16 cellular contexts compared by ENCODE assay signal in genomic region chr15:98891301-98891700, GRCh38.
A peak's percentile ranks its signal among the peaks of the same experiment; 100 is the strongest.
DNase-seq lines count a peak whose midpoint lies in the region; ATAC-seq, FAIRE-seq and TF ChIP-seq lines count a peak whose summit lies in the region.
"Had no signal": no experiment of that assay in that cellular context is flagged by ENCODE, and none has a peak within 500 bp of the region (broad histone marks: within the 10 kb centered on the region; RNA-seq: fewer than 3 reads in every experiment).

No MANE protein-coding gene starts in this region.

- H4K20me1 ChIP-seq in GM23338 (replicated peaks; ENCODE audit: insufficient read depth) (peaks cover 32% of the 10 kb centered on the region), hepatocyte (ENCODE audit: insufficient read depth, poor library complexity, severe bottlenecking) (peaks cover 4% of the 10 kb centered on the region)

- peaks cover 31% of the 10 kb centered on the region for H3K4me1 ChIP-seq in GM23338 (ENCODE audit: insufficient read depth)
- peaks cover 0 to 21% of the 10 kb centered on the region in 2 donors for H3K4me1 ChIP-seq in ascending aorta
- H3K4me1 ChIP-seq in kidney (ENCODE audit: control insufficient read depth in 1 of 2, insufficient read depth in 1 of 2, low read depth in 1 of 2, low read length in 2 of 2), result peaks cover 6 to 11% of the 10 kb centered on the region in 2 donors
- peaks cover 0 to 80% (median 40%) of the 10 kb centered on the region in 4 donors for H3K4me1 ChIP-seq in tibial artery
- H3K4me1 ChIP-seq in hepatocyte (ENCODE audit: insufficient read depth), result peaks cover 15% of the 10 kb centered on the region

- H3K27ac Mint-ChIP-seq in GM23338, result 0 out of 2 replicates have a peak overlapping the region, but pooled peaks have one; percentile 76
- H3K27ac Mint-ChIP-seq: CD4-positive, alpha-beta memory T cell had no signal

- H3K27me3 ChIP-seq in GM23338 (ENCODE audit: insufficient read depth) (no peaks in the 10 kb centered on the region), ascending aorta (no peaks in the 10 kb centered on the region), tibial artery (no peaks in the 10 kb centered on the region), hepatocyte (no peaks in the 10 kb centered on the region)
- H3K27me3 ChIP-seq: BE2C had no signal

- peaks cover 38% of the 10 kb centered on the region for H3K4me1 Mint-ChIP-seq in GM23338

- ATAC-seq in GM23338, result no peak

- FAIRE-seq in kidney (lab: Jason Lieb, UNC), result no peak

- H2AFZ ChIP-seq in GM23338 (no peak overlapping the region), hepatocyte (no peak overlapping the region)

- peaks cover 6% of the 10 kb centered on the region; the same call in 2 of the 3 replicates for H3K36me3 Mint-ChIP-seq in GM23338 (ENCODE audit: low read depth)

- H3K9me2 ChIP-seq in GM23338 (ENCODE audit: insufficient read depth), result peaks cover 9% of the 10 kb centered on the region; the same call in 1 of the 2 replicates
- H3K9me2 ChIP-seq in hepatocyte (replicated peaks; ENCODE audit: insufficient read depth), result no peaks in the 10 kb centered on the region

- H3K9me3 ChIP-seq in ascending aorta, result no peaks in the 10 kb centered on the region
- no peaks in the 10 kb centered on the region for H3K9me3 ChIP-seq in kidney (ENCODE audit: control insufficient read depth in 1 of 2, low read length in 2 of 2)
- H3K9me3 ChIP-seq in tibial artery, result no peaks in the 10 kb centered on the region
- H3K9me3 ChIP-seq in hepatocyte (ENCODE audit: low read depth), result no peaks in the 10 kb centered on the region
- H3K9me3 ChIP-seq: BE2C, HAP-1 had no signal

- no peak overlapping the region for H3K27ac ChIP-seq in GM23338 (ENCODE audit: low read depth)
- peak overlapping the region; percentile 66 for H3K27ac ChIP-seq in ascending aorta
- peak overlapping the region; percentile 8 to 25 for H3K27ac ChIP-seq in kidney (ENCODE audit: low read depth in 2 of 2, low read length in 2 of 2)
- peak overlapping the region; percentile 21 to 89 for H3K27ac ChIP-seq in tibial artery
- no peak overlapping the region for H3K27ac ChIP-seq in hepatocyte
- H3K27ac ChIP-seq: SK-N-MC had no signal

- no peaks in the 10 kb centered on the region for H3K9me3 Mint-ChIP-seq in GM23338

- intact Hi-C loops in ascending aorta (cut with DNase I), result no loop called here
- intact Hi-C loops in kidney (cut with DNase I), result no loop called here
- intact Hi-C loops in tibial artery (cut with DNase I; ENCODE audit: low total_unique reads), result no loop called here

- H3K36me3 ChIP-seq in GM23338 (ENCODE audit: insufficient read depth), result no peaks in the 10 kb centered on the region
- H3K36me3 ChIP-seq in ascending aorta, result peaks cover 2 to 8% of the 10 kb centered on the region in 2 donors
- peaks cover 0 to under 1% of the 10 kb centered on the region in 2 donors for H3K36me3 ChIP-seq in kidney (ENCODE audit: control insufficient read depth in 1 of 2, insufficient read depth in 2 of 2, low read length in 2 of 2)
- H3K36me3 ChIP-seq in tibial artery, result peaks cover 0 to 9% (median 9%) of the 10 kb centered on the region in 3 donors
- H3K36me3 ChIP-seq in hepatocyte (replicated peaks; ENCODE audit: insufficient read depth, low read depth), result no peaks in the 10 kb centered on the region
- H3K36me3 ChIP-seq: HAP-1 had no signal

- peaks cover 5% of the 10 kb centered on the region for H3K27me3 Mint-ChIP-seq in GM23338 (ENCODE audit: insufficient read depth, low read depth, poor library complexity)

- H3K9ac ChIP-seq in kidney (ENCODE audit: low read length in 2 of 2), result no peak overlapping the region

- H3K4me2 ChIP-seq in GM23338 (no peak overlapping the region), hepatocyte (no peak overlapping the region)

- no peaks in the 10 kb centered on the region for H3F3A ChIP-seq in GM23338 (replicated peaks; ENCODE audit: low read depth)

- WGBS in hepatocyte (ENCODE audit: low lambda C conversion rate, missing lambda C conversion rate), result 97% methylated on average over 31 of the region's 31 CpGs

- H3K4me3 Mint-ChIP-seq in GM23338, result no peak overlapping the region
- H3K4me3 Mint-ChIP-seq: CD4-positive, alpha-beta memory T cell had no signal

- H3K4me3 ChIP-seq in GM23338, result no peak overlapping the region
- H3K4me3 ChIP-seq in ascending aorta, result no peak overlapping the region
- no peak overlapping the region for H3K4me3 ChIP-seq in kidney (ENCODE audit: low read length in 2 of 2)
- H3K4me3 ChIP-seq in tibial artery, result no peak overlapping the region
- H3K4me3 ChIP-seq in hepatocyte, result no peak overlapping the region
- H3K4me3 ChIP-seq: HAP-1, SK-N-MC had no signal

- no peak for DNase-seq in GM23338 (ENCODE audit: low spot score)
- DNase-seq in ascending aorta (ENCODE audit: low spot score in 2 of 2), result peak in 1 of 2 donors; percentile 59
- DNase-seq in kidney, result no peak
- DNase-seq in tibial artery, result no peak
- DNase-seq in hippocampal formation (lab: John Stamatoyannopoulos, UW), result no peak
- no peak for DNase-seq in hepatocyte (ENCODE audit: low spot score)
- DNase-seq in mesenteric fat pad (ENCODE audit: low spot score), result no peak
- DNase-seq: BE2C; CD4-positive, alpha-beta memory T cell; GF-D8; NCI-H1436 treated with DMSO at 0.1 percent for 48 hours; NCI-H2081 treated with DMSO at 0.1 percent for 48 hours; NCI-H526; OCI-M1 had no signal

- H3K79me2 ChIP-seq in GM23338 (replicated peaks; ENCODE audit: insufficient read depth) (peaks cover 77% of the 10 kb centered on the region), hepatocyte (peaks cover 43% of the 10 kb centered on the region)

- TF ChIP-seq CTCF in GM23338 (conservative IDR thresholded peaks at IDR 0.05; ENCODE audit: low read depth in 2 of 2) (no peak), ascending aorta (IDR thresholded peaks at IDR 0.05) (no peak), kidney (IDR thresholded peaks at IDR 0.05; ENCODE audit: borderline replicate concordance, extremely low read depth, insufficient read depth) (no peak), tibial artery (IDR thresholded peaks at IDR 0.05) (no peak), hepatocyte (IDR thresholded peaks at IDR 0.05; ENCODE audit: poor library complexity) (no peak)

TF ChIP-seq in GM23338, 12 proteins besides CTCF, POLR2A, EP300 and RAD21 (continues in another document):
- TF ChIP-seq POLR2AphosphoS5 (IDR thresholded peaks at IDR 0.05; ENCODE audit: low read depth), result no peak
- TF ChIP-seq ZNF331 (CRISPR knock-in tag; IDR thresholded peaks at IDR 0.05; ENCODE audit: low read depth), result no peak
- TF ChIP-seq ZNF114 (CRISPR knock-in tag; IDR thresholded peaks at IDR 0.05), result no peak
- TF ChIP-seq JUNB (IDR thresholded peaks at IDR 0.05; ENCODE audit: unreplicated experiment), result no peak
- no peak for TF ChIP-seq NANOG (IDR thresholded peaks at IDR 0.05; ENCODE audit: borderline replicate concordance)
- TF ChIP-seq, protein P1, sequence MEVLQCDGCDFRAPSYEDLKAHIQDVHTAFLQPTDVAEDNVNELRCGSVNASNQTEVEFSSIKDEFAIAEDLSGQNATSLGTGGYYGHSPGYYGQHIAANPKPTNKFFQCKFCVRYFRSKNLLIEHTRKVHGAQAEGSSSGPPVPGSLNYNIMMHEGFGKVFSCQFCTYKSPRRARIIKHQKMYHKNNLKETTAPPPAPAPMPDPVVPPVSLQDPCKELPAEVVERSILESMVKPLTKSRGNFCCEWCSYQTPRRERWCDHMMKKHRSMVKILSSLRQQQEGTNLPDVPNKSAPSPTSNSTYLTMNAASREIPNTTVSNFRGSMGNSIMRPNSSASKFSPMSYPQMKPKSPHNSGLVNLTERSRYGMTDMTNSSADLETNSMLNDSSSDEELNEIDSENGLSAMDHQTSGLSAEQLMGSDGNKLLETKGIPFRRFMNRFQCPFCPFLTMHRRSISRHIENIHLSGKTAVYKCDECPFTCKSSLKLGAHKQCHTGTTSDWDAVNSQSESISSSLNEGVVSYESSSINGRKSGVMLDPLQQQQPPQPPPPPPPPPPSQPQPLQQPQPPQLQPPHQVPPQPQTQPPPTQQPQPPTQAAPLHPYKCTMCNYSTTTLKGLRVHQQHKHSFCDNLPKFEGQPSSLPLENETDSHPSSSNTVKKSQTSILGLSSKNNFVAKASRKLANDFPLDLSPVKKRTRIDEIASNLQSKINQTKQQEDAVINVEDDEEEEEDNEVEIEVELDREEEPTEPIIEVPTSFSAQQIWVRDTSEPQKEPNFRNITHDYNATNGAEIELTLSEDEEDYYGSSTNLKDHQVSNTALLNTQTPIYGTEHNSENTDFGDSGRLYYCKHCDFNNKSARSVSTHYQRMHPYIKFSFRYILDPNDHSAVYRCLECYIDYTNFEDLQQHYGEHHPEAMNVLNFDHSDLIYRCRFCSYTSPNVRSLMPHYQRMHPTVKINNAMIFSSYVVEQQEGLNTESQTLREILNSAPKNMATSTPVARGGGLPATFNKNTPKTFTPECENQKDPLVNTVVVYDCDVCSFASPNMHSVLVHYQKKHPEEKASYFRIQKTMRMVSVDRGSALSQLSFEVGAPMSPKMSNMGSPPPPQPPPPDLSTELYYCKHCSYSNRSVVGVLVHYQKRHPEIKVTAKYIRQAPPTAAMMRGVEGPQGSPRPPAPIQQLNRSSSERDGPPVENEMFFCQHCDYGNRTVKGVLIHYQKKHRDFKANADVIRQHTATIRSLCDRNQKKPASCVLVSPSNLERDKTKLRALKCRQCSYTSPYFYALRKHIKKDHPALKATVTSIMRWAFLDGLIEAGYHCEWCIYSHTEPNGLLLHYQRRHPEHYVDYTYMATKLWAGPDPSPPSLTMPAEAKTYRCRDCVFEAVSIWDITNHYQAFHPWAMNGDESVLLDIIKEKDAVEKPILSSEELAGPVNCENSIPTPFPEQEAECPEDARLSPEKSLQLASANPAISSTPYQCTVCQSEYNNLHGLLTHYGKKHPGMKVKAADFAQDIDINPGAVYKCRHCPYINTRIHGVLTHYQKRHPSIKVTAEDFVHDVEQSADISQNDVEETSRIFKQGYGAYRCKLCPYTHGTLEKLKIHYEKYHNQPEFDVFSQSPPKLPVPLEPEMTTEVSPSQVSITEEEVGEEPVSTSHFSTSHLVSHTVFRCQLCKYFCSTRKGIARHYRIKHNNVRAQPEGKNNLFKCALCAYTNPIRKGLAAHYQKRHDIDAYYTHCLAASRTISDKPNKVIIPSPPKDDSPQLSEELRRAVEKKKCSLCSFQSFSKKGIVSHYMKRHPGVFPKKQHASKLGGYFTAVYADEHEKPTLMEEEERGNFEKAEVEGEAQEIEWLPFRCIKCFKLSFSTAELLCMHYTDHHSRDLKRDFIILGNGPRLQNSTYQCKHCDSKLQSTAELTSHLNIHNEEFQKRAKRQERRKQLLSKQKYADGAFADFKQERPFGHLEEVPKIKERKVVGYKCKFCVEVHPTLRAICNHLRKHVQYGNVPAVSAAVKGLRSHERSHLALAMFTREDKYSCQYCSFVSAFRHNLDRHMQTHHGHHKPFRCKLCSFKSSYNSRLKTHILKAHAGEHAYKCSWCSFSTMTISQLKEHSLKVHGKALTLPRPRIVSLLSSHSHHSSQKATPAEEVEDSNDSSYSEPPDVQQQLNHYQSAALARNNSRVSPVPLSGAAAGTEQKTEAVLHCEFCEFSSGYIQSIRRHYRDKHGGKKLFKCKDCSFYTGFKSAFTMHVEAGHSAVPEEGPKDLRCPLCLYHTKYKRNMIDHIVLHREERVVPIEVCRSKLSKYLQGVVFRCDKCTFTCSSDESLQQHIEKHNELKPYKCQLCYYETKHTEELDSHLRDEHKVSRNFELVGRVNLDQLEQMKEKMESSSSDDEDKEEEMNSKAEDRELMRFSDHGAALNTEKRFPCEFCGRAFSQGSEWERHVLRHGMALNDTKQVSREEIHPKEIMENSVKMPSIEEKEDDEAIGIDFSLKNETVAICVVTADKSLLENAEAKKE (CRISPR knock-in tag; IDR thresholded peaks at IDR 0.05), result no peak

Comparison
In these comparisons a context has a peak if more than half of its experiments do, and no peak if none do; other contexts are left out.
1. H3K27ac ChIP-seq: peak in ascending aorta (2 of 2), kidney (2 of 2) and tibial artery (2 of 2); none in GM23338 (single experiment) and hepatocyte (single experiment).